In the genomic region with DNA sequence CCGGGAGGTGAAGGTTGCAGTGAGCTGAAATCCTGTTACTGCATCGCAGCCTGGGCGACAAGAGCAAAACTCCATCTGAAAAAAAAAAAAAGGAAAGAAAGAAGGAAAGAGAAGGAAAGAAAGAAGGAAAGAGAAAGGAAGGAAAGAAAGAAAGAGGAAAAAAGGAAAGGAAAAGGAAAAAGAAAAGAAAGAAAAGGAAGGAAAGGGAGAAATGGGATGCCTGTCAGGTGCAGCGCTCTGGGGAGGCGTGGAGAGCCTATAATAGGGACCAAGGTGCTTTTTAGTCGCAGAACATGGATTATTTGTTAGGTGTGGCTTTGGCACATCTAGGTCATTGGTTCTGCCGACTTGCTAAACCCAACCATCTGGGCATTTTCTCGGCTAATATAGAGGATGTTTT, we compare ENCODE assay signal across 23 cellular contexts. TPM values are rescaled to one million over a fixed set of nuclear protein-coding genes. Genes with fewer than 3 reads are reported as not detected.
A peak's percentile ranks its signal among the peaks of the same experiment; 100 is the strongest.
DNase-seq lines count a peak whose midpoint lies in the region; ATAC-seq, FAIRE-seq and TF ChIP-seq lines count a peak whose summit lies in the region.
"Had no signal": no experiment of that assay in that cellular context is flagged by ENCODE, and none has a peak within 500 bp of the region (broad histone marks: within the 10 kb centered on the region; RNA-seq: fewer than 3 reads in every experiment).

No MANE protein-coding gene starts in this region.

- peak overlapping the region in 3 of 7 donors; percentile 55 to 68 (median 61) for H3K27ac Mint-ChIP-seq in CD4-positive, alpha-beta memory T cell
- H3K27ac Mint-ChIP-seq in T-cell (no peak overlapping the region), naive B cell (peak overlapping the region in 2 of 6 donors; percentile 15 to 58)
- H3K27ac Mint-ChIP-seq: stimulated activated naive CD8-positive, alpha-beta T cell treated with anti-CD3 and anti-CD28 coated beads, Interleukin-15, Interleukin-2, amounts not matched to agents 100 ng/mL and 50 ng/mL, for 24 hours had no signal

- ATAC-seq in T-cell (replicated peaks in 1 of 4): no peak
- no peak for ATAC-seq in naive B cell (ENCODE audit: low read depth in 2 of 2)
- ATAC-seq: activated CD4-positive, CD25-positive, alpha-beta regulatory T cell treated with anti-CD3 and anti-CD28 coated beads, Interleukin-2, amount 50 U/mL, for 24 hours; heart right ventricle had no signal

- H3K27ac ChIP-seq in CD4-positive, alpha-beta memory T cell (ENCODE audit: low read depth, low read length): no peak overlapping the region
- H3K27ac ChIP-seq in esophagus muscularis mucosa (replicated peaks in 1 of 4): no peak overlapping the region

- peak; percentile 56 for DNase-seq in DMS53 (lab: John Stamatoyannopoulos, UW)
- DNase-seq in DMS53 treated with DMSO at 0.1 percent for 48 hours (lab: John Stamatoyannopoulos, UW; ENCODE audit: unreplicated experiment): no peak
- DNase-seq in CD4-positive, alpha-beta memory T cell: no peak
- DNase-seq in T-cell: no peak
- no peak for DNase-seq in naive B cell
- DNase-seq in NCI-H187 treated with DMSO at 0.1 percent for 48 hours (lab: John Stamatoyannopoulos, UW): no peak
- no peak for DNase-seq in esophagus muscularis mucosa (ENCODE audit: extremely low spot score)
- no peak for DNase-seq in H54 (ENCODE audit: insufficient read length, low spot score)
- DNase-seq: 8988T; caudate nucleus; DMS79 treated with DMSO at 0.1 percent for 48 hours; effector CD8-positive, alpha-beta T cell; heart right ventricle; Kasumi-1; NCI-H1417 treated with DMSO at 0.1 percent for 48 hours; SIG-M5; stimulated activated CD4-positive, alpha-beta T cell treated with anti-CD3 and anti-CD28 coated beads, Interleukin-15, amount 100 ng/mL, for 24 hours; trophoblast cell had no signal

- H3K4me3 Mint-ChIP-seq in CD4-positive, alpha-beta memory T cell: peak overlapping the region in 7 of 8 donors; percentile 11 to 84 (median 48)
- peak overlapping the region; percentile 43 to 91 (median 46) for H3K4me3 Mint-ChIP-seq in T-cell
- H3K4me3 Mint-ChIP-seq in naive B cell: peak overlapping the region in 7 of 8 donors; percentile 21 to 98 (median 88)

- H3K36me3 Mint-ChIP-seq in CD4-positive, alpha-beta memory T cell: peaks cover 0 to 9% of the 10 kb centered on the region in 2 donors
- H3K36me3 Mint-ChIP-seq in T-cell (no peaks in the 10 kb centered on the region), naive B cell (no peaks in the 10 kb centered on the region)

- no peaks in the 10 kb centered on the region for H3K9me3 ChIP-seq in CD4-positive, alpha-beta memory T cell (ENCODE audit: control insufficient read depth in 1 of 2, low read length in 2 of 2)
- no peaks in the 10 kb centered on the region for H3K9me3 ChIP-seq in esophagus muscularis mucosa
- H3K9me3 ChIP-seq: heart right ventricle had no signal

- H3K4me3 ChIP-seq in CD4-positive, alpha-beta memory T cell (ENCODE audit: low read length in 2 of 2): no peak overlapping the region
- H3K4me3 ChIP-seq in esophagus muscularis mucosa: no peak overlapping the region

- CTCF ChIA-PET in CD4-positive, alpha-beta memory T cell (lab: Charles Lee; ENCODE audit: partially characterized antibody): interaction anchor here (0.6 to 3.0 kb wide), 2 partner anchors 11 to 906 kb away, joined by 4 to 39 read pairs; no protein-coding TSS in a partner anchor
- CTCF ChIA-PET in T-cell (lab: Charles Lee): interaction anchor here in 1 of 2 donors (0.5 kb wide), 1 partner anchor 17 kb away, joined by 3 read pairs; no protein-coding TSS in a partner anchor

- H3K9me3 Mint-ChIP-seq in CD4-positive, alpha-beta memory T cell: no peaks in the 10 kb centered on the region
- no peaks in the 10 kb centered on the region for H3K9me3 Mint-ChIP-seq in T-cell
- H3K9me3 Mint-ChIP-seq in naive B cell: no peaks in the 10 kb centered on the region
- H3K9me3 Mint-ChIP-seq: stimulated activated naive CD8-positive, alpha-beta T cell treated with anti-CD3 and anti-CD28 coated beads, Interleukin-15, Interleukin-2, amounts not matched to agents 100 ng/mL and 50 ng/mL, for 24 hours had no signal

- WGBS in esophagus muscularis mucosa: 84% methylated on average over 8 of the region's 8 CpGs

- no peaks in the 10 kb centered on the region for H3K27me3 ChIP-seq in CD4-positive, alpha-beta memory T cell (ENCODE audit: insufficient read depth, low read length)
- H3K27me3 ChIP-seq in esophagus muscularis mucosa: no peaks in the 10 kb centered on the region
- H3K27me3 ChIP-seq: heart right ventricle had no signal

- peaks cover 37% of the 10 kb centered on the region for H3K4me1 ChIP-seq in CD4-positive, alpha-beta memory T cell (ENCODE audit: insufficient read depth, low read length)
- peaks cover 19 to 48% (median 35%) of the 10 kb centered on the region in 4 donors for H3K4me1 ChIP-seq in esophagus muscularis mucosa

- TF ChIP-seq POLR2A in esophagus muscularis mucosa (IDR thresholded peaks at IDR 0.05; ENCODE audit: low read depth): no peak
- TF ChIP-seq POLR2A in H54 (IDR thresholded peaks at IDR 0.05; ENCODE audit: low read depth, low read length): no peak

- no peaks in the 10 kb centered on the region for H3K36me3 ChIP-seq in CD4-positive, alpha-beta memory T cell (ENCODE audit: insufficient read depth, low read length)
- H3K36me3 ChIP-seq in esophagus muscularis mucosa: no peaks in the 10 kb centered on the region

- no peak for TF ChIP-seq EP300 in esophagus muscularis mucosa (IDR thresholded peaks at IDR 0.05)

- POLR2A ChIA-PET in CD4-positive, alpha-beta memory T cell (lab: Charles Lee; ENCODE audit: partially characterized antibody): interaction anchor here (1.7 kb wide), 1 partner anchor 18 kb away, joined by 8 read pairs; the partner anchor contains the start of gene EXOSC2
- POLR2A ChIA-PET in T-cell (lab: Charles Lee): no interaction called here

- no peak for TF ChIP-seq CTCF in esophagus muscularis mucosa (IDR thresholded peaks at IDR 0.05)

- H3K4me1 Mint-ChIP-seq in CD4-positive, alpha-beta memory T cell: peaks cover 25 to 46% (median 32%) of the 10 kb centered on the region in 4 donors
- H3K4me1 Mint-ChIP-seq in T-cell (peaks cover 34 to 41% (median 36%) of the 10 kb centered on the region in 3 donors), naive B cell (peaks cover 21 to 47% (median 38%) of the 10 kb centered on the region in 3 donors)

- no peak for FAIRE-seq in H54 (lab: Jason Lieb, UNC)

- no peaks in the 10 kb centered on the region for H3K27me3 Mint-ChIP-seq in CD4-positive, alpha-beta memory T cell
- H3K27me3 Mint-ChIP-seq in T-cell (no peaks in the 10 kb centered on the region), naive B cell (no peaks in the 10 kb centered on the region)
- H3K27me3 Mint-ChIP-seq: stimulated activated naive CD8-positive, alpha-beta T cell treated with anti-CD3 and anti-CD28 coated beads, Interleukin-15, Interleukin-2, amounts not matched to agents 100 ng/mL and 50 ng/mL, for 24 hours had no signal

- intact Hi-C loops in CD4-positive, alpha-beta memory T cell (cut with micrococcal nuclease): no loop called here
- intact Hi-C loops in esophagus muscularis mucosa (cut with DNase I): no loop called here

RNA-seq across cellular contexts. Expression of gene EXOSC2, which starts 17.9 kb away (rescaled TPM):
- total RNA-seq in CD4-positive, alpha-beta memory T cell: 10 to 100 TPM; 53.9 to 60.8 TPM
- polyA plus RNA-seq in CD4-positive, alpha-beta memory T cell: 10 to 100 TPM; 22.6 to 25.3 TPM
- total RNA-seq in T-cell (10 to 100 TPM; 49.1 to 59.1 (median 52.1) TPM), esophagus muscularis mucosa (10 to 100 TPM; 12.7 to 21.6 (median 19.7) TPM)
- polyA plus RNA-seq in naive B cell (ENCODE audit: low read depth in 6 of 6): 10 to 100 TPM; 24.1 to 41.1 (median 26.9) TPM

RNA-seq across cellular contexts. Expression of gene PRDM12, which starts 47.1 kb away (rescaled TPM):
- not detected for total RNA-seq in CD4-positive, alpha-beta memory T cell
- under 1 TPM in 1 of 2 donors, not detected in 1; 0.11 TPM for polyA plus RNA-seq in CD4-positive, alpha-beta memory T cell
- under 1 TPM in 3 of 5 donors, not detected in 2; 0.13 to 0.19 (median 0.16) TPM for total RNA-seq in T-cell
- not detected for polyA plus RNA-seq in naive B cell (ENCODE audit: low read depth in 6 of 6)
- not detected for total RNA-seq in esophagus muscularis mucosa
- total RNA-seq: fibroblast of lung, H4, heart right ventricle had no signal
- polyA plus RNA-seq: BJ, fibroblast of lung had no signal
